8 cellular contexts compared by ENCODE assay signal in genomic region chr19:38233740-38234251, GRCh38. TPM values are rescaled to one million over a fixed set of nuclear protein-coding genes. Genes with fewer than 3 reads are reported as not detected.
DNase-seq lines count a peak whose midpoint lies in the region; ATAC-seq and TF ChIP-seq lines count a peak whose summit lies in the region.

No MANE protein-coding gene starts in this region.

- no peak overlapping the region for H3K27ac ChIP-seq in cardiac muscle cell

- no peaks in the 10 kb centered on the region for H3K36me3 ChIP-seq in cardiac muscle cell

- peaks cover 19% of the 10 kb centered on the region for H3K27me3 ChIP-seq in cardiac muscle cell

- ATAC-seq in HG03025 (IDR thresholded peaks at IDR 0.05; ENCODE audit: low FRiP score, unreplicated experiment) (no peak), HG02885 (IDR thresholded peaks at IDR 0.05; ENCODE audit: poor library complexity, unreplicated experiment) (no peak)

- H3K4me3 ChIP-seq in cardiac muscle cell: no peak overlapping the region

- peak; percentile 88 for TF ChIP-seq CTCF in cardiac muscle cell (IDR thresholded peaks at IDR 0.05; ENCODE audit: low read depth, low read length)

- no peaks in the 10 kb centered on the region for H3K9me3 ChIP-seq in cardiac muscle cell (ENCODE audit: low read depth)

- H3K4me1 ChIP-seq in cardiac muscle cell (ENCODE audit: low read depth): no peaks in the 10 kb centered on the region

- peak; percentile 21 for DNase-seq in DMS153 treated with DMSO at 0.1 percent for 48 hours (lab: John Stamatoyannopoulos, UW; ENCODE audit: unreplicated experiment)
- DNase-seq in LHCN-M2 (ENCODE audit: low read depth): peak; percentile 60
- DNase-seq in SKM-1 (lab: John Stamatoyannopoulos, UW; ENCODE audit: unreplicated experiment): peak; percentile 37
- DNase-seq in activated naive CD4-positive, alpha-beta T cell treated with anti-CD3 and anti-CD28 coated beads, Interleukin-2, amount 50 U/mL, for 16 hours: peak; percentile 72
- DNase-seq in cardiac muscle cell (ENCODE audit: low read depth in 1 of 2, low spot score in 1 of 2): peak; percentile 78 to 88
- DNase-seq in putamen (ENCODE audit: low spot score): peak; percentile 72

RNA-seq across cellular contexts. Expression of gene DPF1, which starts 9.8 kb away (rescaled TPM):
- total RNA-seq in LHCN-M2 (2014; rRNA removed): 13.8 and 14.1 TPM in 2 replicates
- 9.3 TPM for polyA plus RNA-seq in LHCN-M2 (2012)
- total RNA-seq in cardiac muscle cell: 7.8 and 9.6 TPM in 2 replicates
- 4.9 and 6.5 TPM in 2 replicates for polyA plus RNA-seq in cardiac muscle cell

RNA-seq across cellular contexts. Expression of gene PPP1R14A, which starts 22.4 kb away (rescaled TPM):
- total RNA-seq in LHCN-M2 (2014; rRNA removed) (not detected in 2 replicates), cardiac muscle cell (6.7 and 12.8 TPM in 2 replicates)
- 0.69 TPM for polyA plus RNA-seq in LHCN-M2 (2012)
- polyA plus RNA-seq in cardiac muscle cell: 23.6 and 56.4 TPM in 2 replicates

RNA-seq across cellular contexts. Expression of gene SPINT2, which starts 30.6 kb away (rescaled TPM):
- 0.06 and 0.46 TPM in 2 replicates for total RNA-seq in LHCN-M2 (2014; rRNA removed)
- 0.94 TPM for polyA plus RNA-seq in LHCN-M2 (2012)
- total RNA-seq in cardiac muscle cell: 420 and 443 TPM in 2 replicates
- polyA plus RNA-seq in cardiac muscle cell: 455 and 606 TPM in 2 replicates

Comparison
In these comparisons a context has a peak if more than half of its experiments do, and no peak if none do; other contexts are left out.
1. DNase-seq: peak in every context shown above with its lines; median percentile 83 in cardiac muscle cell; 72 in activated naive CD4-positive, alpha-beta T cell treated with anti-CD3 and anti-CD28 coated beads, Interleukin-2, amount 50 U/mL, for 16 hours; 72 in putamen; 60 in LHCN-M2; 37 in SKM-1; 21 in DMS153 treated with DMSO at 0.1 percent for 48 hours.
2. RNA of gene SPINT2, which starts 30.6 kb away (total RNA-seq): 420 to 443 TPM in cardiac muscle cell; 0.06 to 0.46 TPM in LHCN-M2; every median in the first group is over 100 times any median in the second.